ENCODE assay signal across 8 cellular contexts in the genomic region with DNA sequence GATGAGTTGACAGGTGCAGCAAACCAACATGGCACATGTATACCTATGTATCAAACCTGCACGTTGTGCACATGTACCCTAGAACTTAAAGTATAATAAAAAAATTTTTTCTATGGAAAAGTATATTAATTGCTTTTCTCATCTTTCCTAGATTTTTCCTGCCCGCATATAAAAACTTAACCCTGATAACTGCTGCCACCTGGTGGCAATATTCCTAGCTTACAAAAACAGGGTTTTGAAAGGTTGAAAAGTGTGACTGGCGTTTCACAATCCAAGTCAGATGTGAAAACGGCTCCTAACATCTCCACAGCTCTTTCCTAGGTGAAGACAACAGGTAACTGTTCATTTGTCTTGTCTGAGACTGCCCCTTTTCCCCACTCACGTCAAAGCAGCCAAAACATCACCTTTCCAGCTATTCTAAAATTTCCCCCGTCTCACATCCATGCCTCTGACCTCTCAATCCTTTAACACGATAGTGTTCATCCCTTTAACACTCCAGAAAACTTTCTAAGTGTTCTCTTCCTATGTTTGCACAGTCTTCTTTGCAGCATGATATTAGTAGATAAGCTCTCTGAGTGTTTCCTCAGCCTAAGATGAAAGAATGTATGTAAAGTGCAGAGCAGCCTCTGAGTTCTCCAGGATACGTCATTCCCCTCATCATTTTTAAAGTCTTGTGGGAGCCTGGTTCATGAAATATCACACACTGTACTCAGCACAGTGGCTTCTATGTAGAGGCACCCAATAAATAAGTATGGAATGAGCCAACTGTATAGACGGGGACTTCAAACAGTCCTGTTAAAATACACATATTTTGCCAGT. TPM values are rescaled to one million over a fixed set of nuclear protein-coding genes. Genes with fewer than 3 reads are reported as not detected.
DNase-seq lines count a peak whose midpoint lies in the region; ATAC-seq and TF ChIP-seq lines count a peak whose summit lies in the region.

No MANE protein-coding gene starts in this region.

- TF ChIP-seq CTCF in activated B cell treated with CpG ODN at 0.5 μM for 24 hours (IDR thresholded peaks at IDR 0.05) (peak; percentile 79), esophagus muscularis mucosa (IDR thresholded peaks at IDR 0.05) (peak; percentile 68 to 76 (median 71))

- no peaks in the 10 kb centered on the region for H3K9me3 ChIP-seq in esophagus muscularis mucosa

- in situ Hi-C loops in ACHN (cut with HindIII; ENCODE audit: low pct_ligation_motif_present, low pct_unique_long_range_greater_than_20kb, low sequenced_read_pairs): no loop called here

- H3K4me3 Mint-ChIP-seq in activated B cell treated with CpG ODN at 0.5 μM for 24 hours: no peak overlapping the region

- POLR2A ChIA-PET in activated B cell treated with CpG ODN at 0.5 μM for 24 hours (lab: Charles Lee): interaction anchor here (1.1 to 1.4 kb wide), 3 partner anchors 171 to 196 kb away, joined by 3 to 6 read pairs (median 4); no protein-coding TSS in a partner anchor

- H3K4me1 Mint-ChIP-seq in activated B cell treated with CpG ODN at 0.5 μM for 24 hours: peaks cover 22% of the 10 kb centered on the region

- H3K36me3 Mint-ChIP-seq in activated B cell treated with CpG ODN at 0.5 μM for 24 hours (ENCODE audit: low read depth): peaks cover 2% of the 10 kb centered on the region

- peaks cover 0 to 3% (median 0%) of the 10 kb centered on the region in 4 donors for H3K4me1 ChIP-seq in esophagus muscularis mucosa

- H3K4me3 ChIP-seq in esophagus muscularis mucosa: no peak overlapping the region

- peaks cover 0 to 26% (median 0%) of the 10 kb centered on the region in 4 donors for H3K27me3 ChIP-seq in esophagus muscularis mucosa

- peaks cover 9% of the 10 kb centered on the region for H3K9me3 Mint-ChIP-seq in activated B cell treated with CpG ODN at 0.5 μM for 24 hours

- peak; percentile 49 for DNase-seq in ACHN
- peak; percentile 64 for DNase-seq in GM03348 (ENCODE audit: low spot score)
- DNase-seq in NCI-H2029 treated with DMSO at 0.1 percent for 48 hours (lab: John Stamatoyannopoulos, UW): peak; percentile 55
- no peak for DNase-seq in activated B cell treated with CpG ODN at 0.5 μM for 24 hours
- DNase-seq in esophagus muscularis mucosa (ENCODE audit: extremely low spot score): no peak
- DNase-seq in nucleus accumbens (lab: John Stamatoyannopoulos, UW): peak in 32 of 56 donors; percentile 1 to 71 (median 10)

- 23% methylated on average over 9 of the region's 9 CpGs for WGBS in esophagus muscularis mucosa

- no peak for TF ChIP-seq EP300 in esophagus muscularis mucosa (IDR thresholded peaks at IDR 0.05)

- CTCF ChIA-PET in activated B cell treated with CpG ODN at 0.5 μM for 24 hours (lab: Charles Lee): interaction anchor here (0.6 to 5.1 kb wide), 28 partner anchors 8 to 613 kb away, joined by 3 to 69 read pairs (median 4); partner anchors contain the start of genes CEPT1, CHI3L2, DRAM2 and OVGP1

- no peak for TF ChIP-seq POLR2A in esophagus muscularis mucosa (IDR thresholded peaks at IDR 0.05; ENCODE audit: low read depth)

- no peak overlapping the region for H3K27ac Mint-ChIP-seq in activated B cell treated with CpG ODN at 0.5 μM for 24 hours

- no peaks in the 10 kb centered on the region for H3K36me3 ChIP-seq in esophagus muscularis mucosa

- no peak for ATAC-seq in activated B cell treated with CpG ODN at 0.5 μM for 24 hours (ENCODE audit: low read depth)
- no peak for ATAC-seq in GM18502 (IDR thresholded peaks at IDR 0.05; ENCODE audit: poor library complexity, unreplicated experiment)
- no peak for ATAC-seq in HG03354 (IDR thresholded peaks at IDR 0.05; ENCODE audit: poor library complexity, severe bottlenecking, unreplicated experiment)

- intact Hi-C loops in activated B cell treated with CpG ODN at 0.5 μM for 24 hours (cut with micrococcal nuclease) (loop anchor here (1.0 kb wide), 3 partner anchors 177 to 368 kb away; no protein-coding TSS in a partner anchor), esophagus muscularis mucosa (cut with DNase I) (no loop called here)

- no peak overlapping the region for H3K27ac ChIP-seq in esophagus muscularis mucosa (replicated peaks in 1 of 4)

- no peaks in the 10 kb centered on the region for H3K27me3 Mint-ChIP-seq in activated B cell treated with CpG ODN at 0.5 μM for 24 hours

RNA-seq across cellular contexts. Expression of gene OVGP1, which starts 27.5 kb away (rescaled TPM):
- total RNA-seq in activated B cell treated with CpG ODN at 0.5 μM for 24 hours (1.3 and 3.5 TPM in 2 replicates), esophagus muscularis mucosa (1 to 10 TPM in 3 of 4 donors, under 1 TPM in 1; 0.83 to 1.2 (median 1.2) TPM)

RNA-seq across cellular contexts. Expression of gene WDR77, which starts 49.1 kb away (rescaled TPM):
- total RNA-seq in activated B cell treated with CpG ODN at 0.5 μM for 24 hours: 55.8 and 63.3 TPM in 2 replicates
- 10 to 100 TPM; 20.8 to 27.6 (median 25.7) TPM for total RNA-seq in esophagus muscularis mucosa

RNA-seq across cellular contexts. Expression of gene ATP5PB, which starts 49.3 kb away (rescaled TPM):
- total RNA-seq in activated B cell treated with CpG ODN at 0.5 μM for 24 hours (220 and 229 TPM in 2 replicates), esophagus muscularis mucosa (100 to 1,000 TPM; 177 to 203 (median 192) TPM)

Comparison
In these comparisons a context has a peak if more than half of its experiments do, and no peak if none do; other contexts are left out.
1. DNase-seq: peak in ACHN (single experiment), GM03348 (single experiment), NCI-H2029 treated with DMSO at 0.1 percent for 48 hours (single experiment) and nucleus accumbens (32 of 56); none in activated B cell treated with CpG ODN at 0.5 μM for 24 hours (single experiment) and esophagus muscularis mucosa (single experiment).